ENCODE assay signal across 2 cellular contexts in the genomic region with DNA sequence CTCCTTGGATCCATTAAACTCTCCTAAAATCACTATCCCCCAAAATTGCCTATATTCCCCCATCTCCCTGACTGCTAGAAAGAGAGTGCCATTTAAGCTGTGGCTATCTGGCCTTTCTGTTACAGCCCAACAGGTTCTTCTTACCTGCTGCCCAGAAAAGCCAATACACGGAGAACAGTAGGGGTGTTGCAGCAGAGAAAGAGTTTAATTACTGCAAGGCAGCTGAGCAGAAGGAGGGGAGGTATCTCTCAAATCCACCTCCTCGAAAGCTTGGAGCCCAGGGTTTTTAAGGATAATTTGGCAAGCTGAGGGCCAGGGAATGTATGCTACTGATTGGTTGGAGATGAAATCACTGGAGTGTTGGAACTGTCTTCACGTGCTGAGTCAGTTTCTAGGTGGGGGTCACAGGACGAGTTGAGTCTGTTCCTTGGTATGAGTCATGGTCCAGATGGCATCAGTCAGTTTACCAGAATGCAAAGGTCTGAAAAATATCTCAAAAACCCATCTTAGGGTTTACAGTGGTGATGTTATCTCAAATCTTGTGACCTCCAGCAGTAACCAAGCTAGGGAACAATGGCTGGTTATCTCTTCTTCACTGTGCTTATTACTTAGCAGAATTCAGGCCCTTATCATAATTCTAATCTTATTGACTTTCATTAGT.
TF ChIP-seq lines count a peak whose summit lies in the region.

No MANE protein-coding gene starts in this region.

TF ChIP-seq in SK-N-SH, 30 proteins besides CTCF, POLR2A, EP300 and RAD21 (continued from another document):
- TF ChIP-seq, protein P1, sequence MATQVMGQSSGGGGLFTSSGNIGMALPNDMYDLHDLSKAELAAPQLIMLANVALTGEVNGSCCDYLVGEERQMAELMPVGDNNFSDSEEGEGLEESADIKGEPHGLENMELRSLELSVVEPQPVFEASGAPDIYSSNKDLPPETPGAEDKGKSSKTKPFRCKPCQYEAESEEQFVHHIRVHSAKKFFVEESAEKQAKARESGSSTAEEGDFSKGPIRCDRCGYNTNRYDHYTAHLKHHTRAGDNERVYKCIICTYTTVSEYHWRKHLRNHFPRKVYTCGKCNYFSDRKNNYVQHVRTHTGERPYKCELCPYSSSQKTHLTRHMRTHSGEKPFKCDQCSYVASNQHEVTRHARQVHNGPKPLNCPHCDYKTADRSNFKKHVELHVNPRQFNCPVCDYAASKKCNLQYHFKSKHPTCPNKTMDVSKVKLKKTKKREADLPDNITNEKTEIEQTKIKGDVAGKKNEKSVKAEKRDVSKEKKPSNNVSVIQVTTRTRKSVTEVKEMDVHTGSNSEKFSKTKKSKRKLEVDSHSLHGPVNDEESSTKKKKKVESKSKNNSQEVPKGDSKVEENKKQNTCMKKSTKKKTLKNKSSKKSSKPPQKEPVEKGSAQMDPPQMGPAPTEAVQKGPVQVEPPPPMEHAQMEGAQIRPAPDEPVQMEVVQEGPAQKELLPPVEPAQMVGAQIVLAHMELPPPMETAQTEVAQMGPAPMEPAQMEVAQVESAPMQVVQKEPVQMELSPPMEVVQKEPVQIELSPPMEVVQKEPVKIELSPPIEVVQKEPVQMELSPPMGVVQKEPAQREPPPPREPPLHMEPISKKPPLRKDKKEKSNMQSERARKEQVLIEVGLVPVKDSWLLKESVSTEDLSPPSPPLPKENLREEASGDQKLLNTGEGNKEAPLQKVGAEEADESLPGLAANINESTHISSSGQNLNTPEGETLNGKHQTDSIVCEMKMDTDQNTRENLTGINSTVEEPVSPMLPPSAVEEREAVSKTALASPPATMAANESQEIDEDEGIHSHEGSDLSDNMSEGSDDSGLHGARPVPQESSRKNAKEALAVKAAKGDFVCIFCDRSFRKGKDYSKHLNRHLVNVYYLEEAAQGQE (IDR thresholded peaks at IDR 0.05; ENCODE audit: low read depth, low read length), result no peak
- TF ChIP-seq, protein P2, sequence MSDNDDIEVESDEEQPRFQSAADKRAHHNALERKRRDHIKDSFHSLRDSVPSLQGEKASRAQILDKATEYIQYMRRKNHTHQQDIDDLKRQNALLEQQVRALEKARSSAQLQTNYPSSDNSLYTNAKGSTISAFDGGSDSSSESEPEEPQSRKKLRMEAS (IDR thresholded peaks at IDR 0.05; ENCODE audit: low read depth), result no peak
- TF ChIP-seq TAF1 (IDR thresholded peaks at IDR 0.05; ENCODE audit: borderline replicate concordance, low read depth, low read length) (no peak), YY1 (IDR thresholded peaks at IDR 0.05; ENCODE audit: low read depth) (no peak), MXI1 (IDR thresholded peaks at IDR 0.05; ENCODE audit: low read depth, low read length) (no peak), TCF12 (IDR thresholded peaks at IDR 0.05) (peak; percentile 39), RXRA (IDR thresholded peaks at IDR 0.05; ENCODE audit: borderline replicate concordance, low read depth) (no peak), GATA2 (CRISPR knock-in tag; IDR thresholded peaks at IDR 0.05) (no peak), USF2 (IDR thresholded peaks at IDR 0.05; ENCODE audit: borderline replicate concordance, low read depth, low read length) (no peak), FOSL2 (IDR thresholded peaks at IDR 0.05; ENCODE audit: borderline replicate concordance, low read depth) (peak; percentile 27; the same call in 1 of the 2 replicates), IRF3 (IDR thresholded peaks at IDR 0.05; ENCODE audit: low read depth, low read length) (no peak), TEAD4 (IDR thresholded peaks at IDR 0.05; ENCODE audit: borderline replicate concordance, insufficient read depth) (no peak), CHD2 (IDR thresholded peaks at IDR 0.05; ENCODE audit: low read length, partially characterized antibody) (no peak), ZBTB33 (IDR thresholded peaks at IDR 0.05; ENCODE audit: borderline replicate concordance, low read depth) (no peak), JUND (IDR thresholded peaks at IDR 0.05) (0 out of 2 replicates have a peak, but pooled peaks have one; percentile 34), RCOR1 (IDR thresholded peaks at IDR 0.05; ENCODE audit: low read length) (no peak), NRF1 (IDR thresholded peaks at IDR 0.05; ENCODE audit: low read depth, low read length) (no peak)
TF ChIP-seq in SK-N-SH: peak in this region for 4.

TF ChIP-seq in SK-N-SH treated with all-trans-retinoic acid at 6 μM for 48 hours, 23 proteins besides CTCF, POLR2A, EP300 and RAD21 (continued from another document):
- TF ChIP-seq, protein P3, sequence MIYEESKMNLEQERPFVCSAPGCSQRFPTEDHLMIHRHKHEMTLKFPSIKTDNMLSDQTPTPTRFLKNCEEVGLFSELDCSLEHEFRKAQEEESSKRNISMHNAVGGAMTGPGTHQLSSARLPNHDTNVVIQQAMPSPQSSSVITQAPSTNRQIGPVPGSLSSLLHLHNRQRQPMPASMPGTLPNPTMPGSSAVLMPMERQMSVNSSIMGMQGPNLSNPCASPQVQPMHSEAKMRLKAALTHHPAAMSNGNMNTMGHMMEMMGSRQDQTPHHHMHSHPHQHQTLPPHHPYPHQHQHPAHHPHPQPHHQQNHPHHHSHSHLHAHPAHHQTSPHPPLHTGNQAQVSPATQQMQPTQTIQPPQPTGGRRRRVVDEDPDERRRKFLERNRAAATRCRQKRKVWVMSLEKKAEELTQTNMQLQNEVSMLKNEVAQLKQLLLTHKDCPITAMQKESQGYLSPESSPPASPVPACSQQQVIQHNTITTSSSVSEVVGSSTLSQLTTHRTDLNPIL (CRISPR knock-in tag; IDR thresholded peaks at IDR 0.05; ENCODE audit: low read depth), result no peak
- no peak for TF ChIP-seq ZFP30 (CRISPR knock-in tag; IDR thresholded peaks at IDR 0.05)
- TF ChIP-seq ARNTL (CRISPR knock-in tag; IDR thresholded peaks at IDR 0.05; ENCODE audit: borderline replicate concordance, low read depth), result no peak
- TF ChIP-seq, protein P4, sequence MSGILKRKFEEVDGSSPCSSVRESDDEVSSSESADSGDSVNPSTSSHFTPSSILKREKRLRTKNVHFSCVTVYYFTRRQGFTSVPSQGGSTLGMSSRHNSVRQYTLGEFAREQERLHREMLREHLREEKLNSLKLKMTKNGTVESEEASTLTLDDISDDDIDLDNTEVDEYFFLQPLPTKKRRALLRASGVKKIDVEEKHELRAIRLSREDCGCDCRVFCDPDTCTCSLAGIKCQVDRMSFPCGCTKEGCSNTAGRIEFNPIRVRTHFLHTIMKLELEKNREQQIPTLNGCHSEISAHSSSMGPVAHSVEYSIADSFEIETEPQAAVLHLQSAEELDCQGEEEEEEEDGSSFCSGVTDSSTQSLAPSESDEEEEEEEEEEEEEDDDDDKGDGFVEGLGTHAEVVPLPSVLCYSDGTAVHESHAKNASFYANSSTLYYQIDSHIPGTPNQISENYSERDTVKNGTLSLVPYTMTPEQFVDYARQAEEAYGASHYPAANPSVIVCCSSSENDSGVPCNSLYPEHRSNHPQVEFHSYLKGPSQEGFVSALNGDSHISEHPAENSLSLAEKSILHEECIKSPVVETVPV (CRISPR knock-in tag; IDR thresholded peaks at IDR 0.05), result no peak
- TF ChIP-seq ZC3H10 (CRISPR knock-in tag; IDR thresholded peaks at IDR 0.05), result no peak
- TF ChIP-seq RARB (CRISPR knock-in tag; IDR thresholded peaks at IDR 0.05), result no peak
- no peak for TF ChIP-seq ESRRG (CRISPR knock-in tag; IDR thresholded peaks at IDR 0.05)
